ENCODE assay signal across 20 cellular contexts in genomic region chr5:2011481-2012411, GRCh38.
"Had no signal": no experiment of that assay in that cellular context is flagged by ENCODE, and none has a peak within 500 bp of the region (broad histone marks: within the 10 kb centered on the region; RNA-seq: fewer than 3 reads in every experiment).

No MANE protein-coding gene starts in this region.

- H3K36me3 ChIP-seq: adrenal gland, neural progenitor cell, spleen, thyroid gland had no signal

- H3K27me3 ChIP-seq: adrenal gland, neural progenitor cell, thyroid gland had no signal

- H3K4me1 Mint-ChIP-seq: activated B cell treated with CpG ODN at 0.5 μM for 24 hours; activated CD4-positive, alpha-beta memory T cell treated with anti-CD3 and anti-CD28 coated beads, Interleukin-2, amount 10 ng/mL, durations not matched to agents 7 days and 5 days; central memory CD8-positive, alpha-beta T cell had no signal

- H3K4me3 Mint-ChIP-seq: activated B cell treated with CpG ODN at 0.5 μM for 24 hours; activated CD4-positive, alpha-beta memory T cell treated with anti-CD3 and anti-CD28 coated beads, Interleukin-2, amount 10 ng/mL, durations not matched to agents 7 days and 5 days; activated naive CD8-positive, alpha-beta T cell; central memory CD8-positive, alpha-beta T cell; neural progenitor cell; T-helper 17 cell had no signal

- H3K27me3 Mint-ChIP-seq: activated B cell treated with CpG ODN at 0.5 μM for 24 hours; activated CD4-positive, alpha-beta memory T cell treated with anti-CD3 and anti-CD28 coated beads, Interleukin-2, amount 10 ng/mL, durations not matched to agents 7 days and 5 days had no signal

- DNase-seq: activated B cell treated with CpG ODN at 0.5 μM for 24 hours; activated CD4-positive, alpha-beta memory T cell treated with anti-CD3 and anti-CD28 coated beads, Interleukin-2, amount 10 ng/mL, durations not matched to agents 7 days and 5 days; activated CD4-positive, alpha-beta T cell treated with anti-CD3 and anti-CD28 coated beads for 48 hours; adrenal gland; effector memory CD4-positive, alpha-beta T cell; kidney glomerular epithelial cell; mesenchymal stem cell; mucosa of descending colon; retina; spleen; stimulated activated CD4-positive, alpha-beta T cell treated with anti-CD3 and anti-CD28 coated beads, Interleukin-4, amount 100 ng/mL, for 4 hours; stimulated activated naive CD8-positive, alpha-beta T cell treated with anti-CD3 and anti-CD28 coated beads, Interleukin-15, Interleukin-2, amounts not matched to agents 100 U/mL and 50 U/mL, for 24 hours; SW 1271; T-helper 17 cell; thyroid gland had no signal

- ATAC-seq: mucosa of descending colon; stimulated activated naive CD8-positive, alpha-beta T cell treated with anti-CD3 and anti-CD28 coated beads, Interleukin-15, Interleukin-2, amounts not matched to agents 100 U/mL and 50 U/mL, for 24 hours; T-helper 17 cell had no signal

- H3K36me3 Mint-ChIP-seq: activated naive CD8-positive, alpha-beta T cell; neural progenitor cell had no signal

- H3K27ac Mint-ChIP-seq: activated B cell treated with CpG ODN at 0.5 μM for 24 hours; activated CD4-positive, alpha-beta memory T cell treated with anti-CD3 and anti-CD28 coated beads, Interleukin-2, amount 10 ng/mL, durations not matched to agents 7 days and 5 days; activated naive CD8-positive, alpha-beta T cell; neural progenitor cell; progenitor cell of endocrine pancreas; T-helper 17 cell had no signal

- H3K27ac ChIP-seq: adrenal gland, neural progenitor cell, SK-N-MC, spleen, thyroid gland had no signal

- H3K4me3 ChIP-seq: adrenal gland, mucosa of descending colon, neural progenitor cell, SK-N-MC, spleen, thyroid gland had no signal

- H3K9me3 Mint-ChIP-seq: activated B cell treated with CpG ODN at 0.5 μM for 24 hours; activated CD4-positive, alpha-beta memory T cell treated with anti-CD3 and anti-CD28 coated beads, Interleukin-2, amount 10 ng/mL, durations not matched to agents 7 days and 5 days; central memory CD8-positive, alpha-beta T cell; neural progenitor cell had no signal

- H3K4me1 ChIP-seq: adrenal gland, neural progenitor cell, spleen had no signal

- H3K9me3 ChIP-seq: adrenal gland, mucosa of descending colon, spleen, thyroid gland had no signal
